In the genomic region with DNA sequence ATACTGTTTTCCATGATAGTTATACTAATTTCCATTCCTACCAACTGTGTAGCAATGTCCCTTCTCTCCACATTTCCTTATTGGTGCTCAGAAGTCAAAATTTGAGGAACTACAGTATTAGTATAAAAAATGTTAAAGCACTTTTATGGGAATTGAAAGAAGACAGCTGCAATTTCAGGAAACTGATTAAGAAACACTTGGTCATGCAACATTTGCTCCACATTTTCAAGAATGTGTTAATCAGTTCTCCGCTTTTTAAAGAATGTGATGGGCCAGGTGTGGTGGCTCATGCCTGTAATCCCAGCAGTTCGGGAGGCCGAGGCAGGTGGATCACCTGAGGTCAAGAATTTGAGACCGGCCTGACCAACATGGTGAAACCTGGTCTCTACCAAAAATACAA, we compare ENCODE assay signal across 26 cellular contexts. TPM values are rescaled to one million over a fixed set of nuclear protein-coding genes. Genes with fewer than 3 reads are reported as not detected.
DNase-seq lines count a peak whose midpoint lies in the region; TF ChIP-seq lines count a peak whose summit lies in the region.
"Had no signal": no experiment of that assay in that cellular context is flagged by ENCODE, and none has a peak within 500 bp of the region (broad histone marks: within the 10 kb centered on the region; RNA-seq: fewer than 3 reads in every experiment).

No MANE protein-coding gene starts in this region.

- H3K4me3 Mint-ChIP-seq in progenitor cell of endocrine pancreas (ENCODE audit: low read depth): no peak overlapping the region
- H3K4me3 Mint-ChIP-seq: activated CD4-positive, alpha-beta T cell treated with anti-CD3 and anti-CD28 coated beads for 36 hours; activated T-cell treated with anti-CD3 and anti-CD28 coated beads, Interleukin-2, amount 50 U/mL, for 72 hours; H9 had no signal

- H3K4me1 ChIP-seq in Karpas-422 (ENCODE audit: low read length) (peaks cover 31% of the 10 kb centered on the region), thyroid gland (no peaks in the 10 kb centered on the region)

- H3K4me2 ChIP-seq in Karpas-422 (ENCODE audit: low read depth, low read length, poor library complexity, severe bottlenecking): peak overlapping the region; percentile 23

- H3K36me3 ChIP-seq in Karpas-422 (ENCODE audit: insufficient read depth, low read length) (no peaks in the 10 kb centered on the region), thyroid gland (no peaks in the 10 kb centered on the region)
- H3K36me3 ChIP-seq: spleen, thoracic aorta had no signal

- no peak overlapping the region for H3K4me3 ChIP-seq in Karpas-422 (ENCODE audit: low read length)
- H3K4me3 ChIP-seq in thyroid gland (replicated peaks in 1 of 3): no peak overlapping the region
- H3K4me3 ChIP-seq: K562, spleen, thoracic aorta had no signal

- H3K27me3 Mint-ChIP-seq in progenitor cell of endocrine pancreas: peaks cover 3% of the 10 kb centered on the region
- H3K27me3 Mint-ChIP-seq: activated CD4-positive, alpha-beta T cell treated with anti-CD3 and anti-CD28 coated beads for 36 hours had no signal

- peaks cover 1% of the 10 kb centered on the region for H3K4me1 Mint-ChIP-seq in progenitor cell of endocrine pancreas (ENCODE audit: low read depth)
- H3K4me1 Mint-ChIP-seq: H9 had no signal

- no peak overlapping the region for H3K9ac ChIP-seq in Karpas-422 (ENCODE audit: low read length)

- intact Hi-C loops in thyroid gland (cut with DNase I): no loop called here

- H3K9me3 ChIP-seq in Karpas-422 (ENCODE audit: low read length) (no peaks in the 10 kb centered on the region), thyroid gland (no peaks in the 10 kb centered on the region)
- H3K9me3 ChIP-seq: spleen, thoracic aorta had no signal

- H3K9me2 ChIP-seq in Karpas-422 (replicated peaks; ENCODE audit: insufficient read depth, low read length): no peaks in the 10 kb centered on the region

- no peak for TF ChIP-seq CTCF in progenitor cell of endocrine pancreas (IDR thresholded peaks at IDR 0.05; ENCODE audit: unreplicated experiment)
- no peak for TF ChIP-seq CTCF in thyroid gland (IDR thresholded peaks at IDR 0.05)

- no peaks in the 10 kb centered on the region for H3K36me3 Mint-ChIP-seq in progenitor cell of endocrine pancreas (ENCODE audit: insufficient read depth)

- 89 to 92% methylated on average over 4 of the region's 4 CpGs for WGBS in thyroid gland, 2 donors

- no peak overlapping the region for H2AFZ ChIP-seq in Karpas-422 (ENCODE audit: low read length)

- H3K79me2 ChIP-seq in Karpas-422 (ENCODE audit: low read length): no peaks in the 10 kb centered on the region

- no peak for TF ChIP-seq POLR2A in thyroid gland (IDR thresholded peaks at IDR 0.05)

- no peaks in the 10 kb centered on the region for H3K9me3 Mint-ChIP-seq in progenitor cell of endocrine pancreas (ENCODE audit: low read depth)
- H3K9me3 Mint-ChIP-seq: activated T-cell treated with anti-CD3 and anti-CD28 coated beads, Interleukin-2, amount 50 U/mL, for 72 hours; H9 had no signal

- H3K27me3 ChIP-seq in Karpas-422 (ENCODE audit: low read length) (no peaks in the 10 kb centered on the region), thyroid gland (no peaks in the 10 kb centered on the region)
- H3K27me3 ChIP-seq: spleen had no signal

- DNase-seq in SKM-1 treated with dmso at 0.1 percent for 144 hours (lab: John Stamatoyannopoulos, UW; ENCODE audit: unreplicated experiment): peak; percentile 62
- no peak for DNase-seq in SKM-1 (lab: John Stamatoyannopoulos, UW; ENCODE audit: unreplicated experiment)
- DNase-seq in Karpas-422: peak; percentile 43
- peak; percentile 96 for DNase-seq in SIG-M5 treated with dmso at 0.1 percent for 504 hours (lab: John Stamatoyannopoulos, UW; ENCODE audit: unreplicated experiment)
- peak; percentile 36 for DNase-seq in renal cortical epithelial cell (ENCODE audit: low read depth)
- DNase-seq in progenitor cell of endocrine pancreas (ENCODE audit: low spot score, unreplicated experiment): no peak
- DNase-seq in thyroid gland: no peak
- no peak for DNase-seq in NCI-H2107 treated with DMSO at 0.1 percent for 48 hours (lab: John Stamatoyannopoulos, UW; ENCODE audit: unreplicated experiment)
- DNase-seq: activated CD4-positive, alpha-beta T cell treated with anti-CD3 and anti-CD28 coated beads for 36 hours; activated naive CD4-positive, alpha-beta T cell treated with anti-CD3 and anti-CD28 coated beads, Interleukin-2, amount 50 U/mL, for 16 hours; activated T-cell treated with anti-CD3 and anti-CD28 coated beads, Interleukin-2, amount 50 U/mL, for 72 hours; aorta; H9; kidney; NCI-H1092; NCI-H2081 treated with DMSO at 0.1 percent for 48 hours; NK-92 treated with Interleukin-12 subunit alpha and Interleukin-12 subunit beta, amount 100 ng/mL, for 24 hours; occipital lobe; retina; spleen; stimulated activated CD4-positive, alpha-beta T cell treated with anti-CD3 and anti-CD28 coated beads, Interleukin-4, amount 100 ng/mL, for 1 hour; stimulated activated naive CD4-positive, alpha-beta T cell treated with Interleukin-2 at 50 U/mL for 16 hours; SW 1271 had no signal

- H4K20me1 ChIP-seq in Karpas-422 (ENCODE audit: insufficient read depth, low read depth, low read length): no peaks in the 10 kb centered on the region

- H3K27ac Mint-ChIP-seq in progenitor cell of endocrine pancreas: no peak overlapping the region
- H3K27ac Mint-ChIP-seq: activated CD4-positive, alpha-beta T cell treated with anti-CD3 and anti-CD28 coated beads for 36 hours; activated T-cell treated with anti-CD3 and anti-CD28 coated beads, Interleukin-2, amount 50 U/mL, for 72 hours; H9 had no signal

- no peak overlapping the region for H3K27ac ChIP-seq in Karpas-422 (ENCODE audit: low read length)
- H3K27ac ChIP-seq in thyroid gland: no peak overlapping the region
- H3K27ac ChIP-seq: 22Rv1, thoracic aorta had no signal

RNA-seq across cellular contexts. Expression of gene MGAT4A, which starts 33.6 kb away (rescaled TPM):
- total RNA-seq in Karpas-422 (2014; rRNA removed; shearing (Covaris generic); ENCODE audit: low replicate concordance): 0.15 and 0.43 TPM in 2 replicates
- total RNA-seq in renal cortical epithelial cell: 8.7 and 41.6 TPM in 2 replicates
- total RNA-seq in progenitor cell of endocrine pancreas: 33.5 and 37.6 TPM in 2 replicates
- 10 to 100 TPM; 20.4 to 59.6 (median 39.8) TPM for total RNA-seq in thyroid gland

Comparison
In these comparisons a context has a peak if more than half of its experiments do, and no peak if none do; other contexts are left out.
1. DNase-seq: peak in SKM-1 treated with dmso at 0.1 percent for 144 hours (single experiment), Karpas-422 (single experiment), SIG-M5 treated with dmso at 0.1 percent for 504 hours (single experiment) and renal cortical epithelial cell (single experiment); none in SKM-1 (single experiment), progenitor cell of endocrine pancreas (single experiment), thyroid gland (0 of 2) and NCI-H2107 treated with DMSO at 0.1 percent for 48 hours (single experiment).